Comparison of ENCODE assay signal across 8 cellular contexts in genomic region chr12:31322651-31323248, GRCh38. TPM values are rescaled to one million over a fixed set of nuclear protein-coding genes. Genes with fewer than 3 reads are reported as not detected.
DNase-seq lines count a peak whose midpoint lies in the region; ATAC-seq and TF ChIP-seq lines count a peak whose summit lies in the region.

No MANE protein-coding gene starts in this region.

- no peaks in the 10 kb centered on the region for H3K27me3 ChIP-seq in BLaER1 treated with 17β-estradiol and CSF1 and Interleukin-3, amounts not matched to agents 10 nM and 100 nM
- H3K27me3 ChIP-seq in HUES64 (ENCODE audit: insufficient read depth, low read length) (no peaks in the 10 kb centered on the region), lung (ENCODE audit: control insufficient read depth, insufficient read depth) (no peaks in the 10 kb centered on the region)

- H3K4me3 Mint-ChIP-seq in activated naive CD8-positive, alpha-beta T cell treated with anti-CD3 and anti-CD28 coated beads, Interleukin-2, amount 10 ng/mL, durations not matched to agents 7 days and 5 days: peak overlapping the region; percentile 87

- no peak for DNase-seq in activated naive CD8-positive, alpha-beta T cell treated with anti-CD3 and anti-CD28 coated beads, Interleukin-2, amount 10 ng/mL, durations not matched to agents 7 days and 5 days
- no peak for DNase-seq in lung (ENCODE audit: low spot score)
- DNase-seq in DMS79 treated with DMSO at 0.1 percent for 48 hours (lab: John Stamatoyannopoulos, UW): no peak
- no peak for DNase-seq in activated CD8-positive, alpha-beta memory T cell treated with anti-CD3 and anti-CD28 coated beads, Interleukin-2, amount 50 U/mL, for 4 hours
- DNase-seq in DMS153 (lab: John Stamatoyannopoulos, UW): no peak
- no peak for DNase-seq in T-helper 9 cell

- H3K9ac ChIP-seq in BLaER1 treated with 17β-estradiol and CSF1 and Interleukin-3, amounts not matched to agents 10 nM and 100 nM: peak overlapping the region; percentile 95 to 100 (median 98)
- H3K9ac ChIP-seq in HUES64 (ENCODE audit: low read depth, low read length): peak overlapping the region; percentile 98

- no peak for TF ChIP-seq CTCF in lung (IDR thresholded peaks at IDR 0.05; ENCODE audit: control extremely low read depth, extremely low read depth)

- H3K4me3 ChIP-seq in BLaER1 treated with 17β-estradiol and CSF1 and Interleukin-3, amounts not matched to agents 10 nM and 100 nM: peak overlapping the region; percentile 83 to 96 (median 94)
- H3K4me3 ChIP-seq in HUES64 (ENCODE audit: low read length) (peak overlapping the region; percentile 95), lung (no peak overlapping the region)

- ATAC-seq in activated naive CD8-positive, alpha-beta T cell treated with anti-CD3 and anti-CD28 coated beads, Interleukin-2, amount 10 ng/mL, durations not matched to agents 7 days and 5 days (ENCODE audit: low read depth): no peak
- ATAC-seq in lung (ENCODE audit: insufficient read depth, low FRiP score): no peak

- peaks cover 50% of the 10 kb centered on the region for H3K4me1 Mint-ChIP-seq in activated naive CD8-positive, alpha-beta T cell treated with anti-CD3 and anti-CD28 coated beads, Interleukin-2, amount 10 ng/mL, durations not matched to agents 7 days and 5 days

- peaks cover 50 to 63% (median 61%) of the 10 kb centered on the region in 10 experiments for H3K4me1 ChIP-seq in BLaER1 treated with 17β-estradiol and CSF1 and Interleukin-3, amounts not matched to agents 10 nM and 100 nM
- H3K4me1 ChIP-seq in HUES64 (ENCODE audit: insufficient read depth, low read length) (peaks cover 61% of the 10 kb centered on the region), lung (ENCODE audit: control insufficient read depth in 2 of 2, insufficient read depth in 2 of 2, low read length in 2 of 2) (peaks cover 2 to 14% of the 10 kb centered on the region in 2 donors)

- no peaks in the 10 kb centered on the region for H3K9me3 Mint-ChIP-seq in activated naive CD8-positive, alpha-beta T cell treated with anti-CD3 and anti-CD28 coated beads, Interleukin-2, amount 10 ng/mL, durations not matched to agents 7 days and 5 days

- H3K27me3 Mint-ChIP-seq in activated naive CD8-positive, alpha-beta T cell treated with anti-CD3 and anti-CD28 coated beads, Interleukin-2, amount 10 ng/mL, durations not matched to agents 7 days and 5 days: peaks cover 2% of the 10 kb centered on the region

- H3K27ac ChIP-seq in BLaER1 treated with 17β-estradiol and CSF1 and Interleukin-3, amounts not matched to agents 10 nM and 100 nM: peak overlapping the region; percentile 90 to 99 (median 98)
- H3K27ac ChIP-seq in HUES64 (ENCODE audit: low read depth, low read length) (peak overlapping the region; percentile 95; the same call in 1 of the 2 replicates), lung (ENCODE audit: low read depth in 1 of 2, low read length in 1 of 2) (peak overlapping the region; percentile 23 to 89)

- no peaks in the 10 kb centered on the region for H3K9me3 ChIP-seq in BLaER1 treated with 17β-estradiol and CSF1 and Interleukin-3, amounts not matched to agents 10 nM and 100 nM (replicated peaks in 1 of 11)
- H3K9me3 ChIP-seq in HUES64 (ENCODE audit: insufficient read depth, low read depth, low read length) (no peaks in the 10 kb centered on the region), lung (ENCODE audit: control insufficient read depth in 2 of 2, insufficient read depth in 1 of 2, low read length in 1 of 2) (no peaks in the 10 kb centered on the region)

- H3K27ac Mint-ChIP-seq in activated naive CD8-positive, alpha-beta T cell treated with anti-CD3 and anti-CD28 coated beads, Interleukin-2, amount 10 ng/mL, durations not matched to agents 7 days and 5 days: peak overlapping the region; percentile 98

- peak overlapping the region; percentile 80 to 98 (median 90) for H3K4me2 ChIP-seq in BLaER1 treated with 17β-estradiol and CSF1 and Interleukin-3, amounts not matched to agents 10 nM and 100 nM

- POLR2A ChIA-PET in activated naive CD8-positive, alpha-beta T cell treated with anti-CD3 and anti-CD28 coated beads, Interleukin-2, amount 10 ng/mL, durations not matched to agents 7 days and 5 days (lab: Charles Lee): interaction anchor here (0.7 to 2.3 kb wide), 2 partner anchors 24 to 40 kb away, joined by 3 to 12 read pairs; no protein-coding TSS in a partner anchor

- peaks cover 43 to 71% (median 64%) of the 10 kb centered on the region in 11 experiments for H4K20me1 ChIP-seq in BLaER1 treated with 17β-estradiol and CSF1 and Interleukin-3, amounts not matched to agents 10 nM and 100 nM

- H3K36me3 Mint-ChIP-seq in activated naive CD8-positive, alpha-beta T cell treated with anti-CD3 and anti-CD28 coated beads, Interleukin-2, amount 10 ng/mL, durations not matched to agents 7 days and 5 days: peaks cover 7% of the 10 kb centered on the region

- WGBS in HUES64: 7% methylated on average over 6 of the region's 6 CpGs
- WGBS in lung, 2 donors: 41 to 44% methylated on average over 6 of the region's 6 CpGs

- no peaks in the 10 kb centered on the region for H3K36me3 ChIP-seq in BLaER1 treated with 17β-estradiol and CSF1 and Interleukin-3, amounts not matched to agents 10 nM and 100 nM
- H3K36me3 ChIP-seq in HUES64 (ENCODE audit: insufficient read depth, low read length): no peaks in the 10 kb centered on the region
- no peaks in the 10 kb centered on the region for H3K36me3 ChIP-seq in lung (ENCODE audit: control insufficient read depth in 2 of 2, insufficient read depth in 2 of 2, low read length in 2 of 2)

RNA-seq across cellular contexts. Expression of gene SINHCAF, which starts 3.2 kb away (rescaled TPM):
- polyA plus RNA-seq in HUES64 (2013, experiment 1 of 2): 229 TPM
- 222 TPM for polyA plus RNA-seq in HUES64 (2013, experiment 2 of 2)
- total RNA-seq in activated naive CD8-positive, alpha-beta T cell treated with anti-CD3 and anti-CD28 coated beads, Interleukin-2, amount 10 ng/mL, durations not matched to agents 7 days and 5 days: 10 to 100 TPM; 74.7 to 86.3 TPM
- 10 to 100 TPM; 40.8 to 67.0 TPM for total RNA-seq in lung
- polyA plus RNA-seq in lung: 10 to 100 TPM; 23.4 to 26.8 TPM
